Comparison of ENCODE assay signal across 17 cellular contexts in genomic region chr7:155295511-155295910, GRCh38. TPM values are rescaled to one million over a fixed set of nuclear protein-coding genes. Genes with fewer than 3 reads are reported as not detected.
A peak's percentile ranks its signal among the peaks of the same experiment; 100 is the strongest.
DNase-seq lines count a peak whose midpoint lies in the region; ATAC-seq, FAIRE-seq and TF ChIP-seq lines count a peak whose summit lies in the region.
"Had no signal": no experiment of that assay in that cellular context is flagged by ENCODE, and none has a peak within 500 bp of the region (broad histone marks: within the 10 kb centered on the region; RNA-seq: fewer than 3 reads in every experiment).

No MANE protein-coding gene starts in this region.

- BruUV-seq in GM12878 (replicated peaks; lab: Mats Ljungman, UMichigan), result no TSS peak

- no peak overlapping the region for H2AFZ ChIP-seq in GM12878 (ENCODE audit: control insufficient read depth, low read depth, low read length)
- H2AFZ ChIP-seq in neural progenitor cell (replicated peaks), result no peak overlapping the region

- H3K4me2 ChIP-seq in GM12878 (ENCODE audit: control insufficient read depth, insufficient read depth), result peak overlapping the region; percentile 74; the same call in 1 of the 2 replicates
- no peak overlapping the region for H3K4me2 ChIP-seq in neural progenitor cell

- no peak for TF ChIP-seq EP300 in GM12878 (IDR thresholded peaks at IDR 0.05; ENCODE audit: borderline replicate concordance in 1 of 2, control insufficient read depth in 1 of 2, low read depth in 2 of 2, low read length in 2 of 2)

- H3K9me3 ChIP-seq in GM12878 (replicated peaks; ENCODE audit: control insufficient read depth, insufficient read depth, low read length) (no peaks in the 10 kb centered on the region), neural progenitor cell (ENCODE audit: low read depth) (no peaks in the 10 kb centered on the region)
- H3K9me3 ChIP-seq: thoracic aorta had no signal

- ATAC-seq in activated CD8-positive, alpha-beta T cell treated with anti-CD3 and anti-CD28 coated beads for 36 hours, result no peak
- no peak for ATAC-seq in activated CD8-positive, alpha-beta T cell treated with anti-CD3 and anti-CD28 coated beads, Interleukin-2, amount 10 ng/mL, durations not matched to agents 7 days and 5 days
- ATAC-seq in GM12878 (no peak), HG03175 (IDR thresholded peaks at IDR 0.05; ENCODE audit: unreplicated experiment) (no peak), GM21825 (IDR thresholded peaks at IDR 0.05; ENCODE audit: unreplicated experiment) (no peak)
- ATAC-seq: effector memory CD8-positive, alpha-beta T cell had no signal

- H3K9ac ChIP-seq in GM12878 (ENCODE audit: control insufficient read depth, insufficient read depth, low read length) (no peak overlapping the region), neural progenitor cell (no peak overlapping the region)
- H3K9ac ChIP-seq: parathyroid adenoma had no signal

- peak overlapping the region; percentile 79 for H3K4me3 Mint-ChIP-seq in activated CD8-positive, alpha-beta T cell treated with anti-CD3 and anti-CD28 coated beads for 36 hours
- no peak overlapping the region for H3K4me3 Mint-ChIP-seq in activated CD8-positive, alpha-beta T cell treated with anti-CD3 and anti-CD28 coated beads, Interleukin-2, amount 10 ng/mL, durations not matched to agents 7 days and 5 days
- H3K4me3 Mint-ChIP-seq in neural progenitor cell, result peak overlapping the region; percentile 84

- H3K36me3 ChIP-seq in GM12878 (ENCODE audit: control insufficient read depth in 2 of 2, insufficient read depth in 2 of 2, low read length in 1 of 2) (peaks cover 0 to 3% of the 10 kb centered on the region in 2 experiments; a peak in 1 of 4 replicates), neural progenitor cell (no peaks in the 10 kb centered on the region)
- H3K36me3 ChIP-seq: thoracic aorta had no signal

- no peaks in the 10 kb centered on the region for H3K27me3 Mint-ChIP-seq in activated CD8-positive, alpha-beta T cell treated with anti-CD3 and anti-CD28 coated beads for 36 hours
- peaks cover 8% of the 10 kb centered on the region for H3K27me3 Mint-ChIP-seq in activated CD8-positive, alpha-beta T cell treated with anti-CD3 and anti-CD28 coated beads, Interleukin-2, amount 10 ng/mL, durations not matched to agents 7 days and 5 days (ENCODE audit: low read depth)
- H3K27me3 Mint-ChIP-seq in neural progenitor cell (ENCODE audit: insufficient read depth, low read depth), result peaks cover 16% of the 10 kb centered on the region

- 65% methylated on average over 7 of the region's 7 CpGs for WGBS in GM12878 (ENCODE audit: insufficient coverage, insufficient replicate concordance, low lambda C conversion rate, missing lambda C conversion rate)

- H3K4me1 Mint-ChIP-seq in activated CD8-positive, alpha-beta T cell treated with anti-CD3 and anti-CD28 coated beads for 36 hours (ENCODE audit: low read depth), result peaks cover 38% of the 10 kb centered on the region
- H3K4me1 Mint-ChIP-seq in activated CD8-positive, alpha-beta T cell treated with anti-CD3 and anti-CD28 coated beads, Interleukin-2, amount 10 ng/mL, durations not matched to agents 7 days and 5 days (ENCODE audit: low read depth), result peaks cover 46% of the 10 kb centered on the region
- H3K4me1 Mint-ChIP-seq in neural progenitor cell, result peaks cover 27% of the 10 kb centered on the region

- H3K4me3 ChIP-seq in GM12878 (no peak overlapping the region), neural progenitor cell (peak overlapping the region; percentile 90)
- H3K4me3 ChIP-seq: thoracic aorta had no signal

- no peaks in the 10 kb centered on the region for H3K27me3 ChIP-seq in GM12878 (replicated peaks in 1 of 2; ENCODE audit: control insufficient read depth in 2 of 2, insufficient read depth in 2 of 2, low read length in 1 of 2)
- no peaks in the 10 kb centered on the region for H3K27me3 ChIP-seq in neural progenitor cell

- no peaks in the 10 kb centered on the region for H4K20me1 ChIP-seq in GM12878 (ENCODE audit: control insufficient read depth, insufficient read depth)
- peaks cover 25% of the 10 kb centered on the region for H4K20me1 ChIP-seq in neural progenitor cell (ENCODE audit: low read depth)

- intact Hi-C loops in activated CD8-positive, alpha-beta T cell treated with anti-CD3 and anti-CD28 coated beads for 36 hours (cut with micrococcal nuclease), result loop anchor here (5.0 kb wide), 1 partner anchor 368 kb away; no protein-coding TSS in a partner anchor
- intact Hi-C loops in GM12878 (cut with micrococcal nuclease; ENCODE audit: unreplicated experiment), result loop anchor here (5.0 to 10.0 kb wide), 4 partner anchors 103 to 1622 kb away; partner anchors contain the start of gene PAXIP1

- peaks cover 19% of the 10 kb centered on the region for H3F3A ChIP-seq in neural progenitor cell (ENCODE audit: low read depth)

- no peak for FAIRE-seq in GM12878 (lab: Jason Lieb, UNC)

- H3K27ac ChIP-seq in GM12878 (ENCODE audit: control insufficient read depth, insufficient read depth) (no peak overlapping the region), neural progenitor cell (no peak overlapping the region)
- H3K27ac ChIP-seq: parathyroid adenoma, thoracic aorta had no signal

- H3K36me3 Mint-ChIP-seq in activated CD8-positive, alpha-beta T cell treated with anti-CD3 and anti-CD28 coated beads for 36 hours (ENCODE audit: low read depth), result peaks cover 21% of the 10 kb centered on the region
- H3K36me3 Mint-ChIP-seq in activated CD8-positive, alpha-beta T cell treated with anti-CD3 and anti-CD28 coated beads, Interleukin-2, amount 10 ng/mL, durations not matched to agents 7 days and 5 days (ENCODE audit: low read depth), result peaks cover 27% of the 10 kb centered on the region
- H3K36me3 Mint-ChIP-seq in neural progenitor cell, result peaks cover 10% of the 10 kb centered on the region

- peaks cover 4% of the 10 kb centered on the region for H3K4me1 ChIP-seq in GM12878 (ENCODE audit: control insufficient read depth, insufficient read depth, low read length)
- H3K4me1 ChIP-seq in neural progenitor cell, result peaks cover 20% of the 10 kb centered on the region

- SMC1A ChIA-PET in GM12878 (lab: Charles Lee; ENCODE audit: uncharacterized antibody, unreplicated experiment), result interaction anchor here (2.2 kb wide), 1 partner anchor 90 kb away, joined by 6 read pairs; no protein-coding TSS in a partner anchor

- no peak for TF ChIP-seq CTCF in activated CD8-positive, alpha-beta T cell treated with anti-CD3 and anti-CD28 coated beads for 36 hours (IDR thresholded peaks at IDR 0.05)
- TF ChIP-seq CTCF in GM12878 (IDR thresholded peaks at IDR 0.05 in 2 of 3, conservative IDR thresholded peaks at IDR 0.05 in 1 of 3; ENCODE audit: control insufficient read depth in 2 of 3, extremely low read depth in 1 of 3, insufficient read depth in 1 of 3, low read depth in 3 of 3, low read length in 3 of 3) (no peak), neural progenitor cell (IDR thresholded peaks at IDR 0.05) (no peak)

- in situ Hi-C loops in GM12878 (cut with MboI), result loop anchor here (5.0 to 10.0 kb wide), 2 partner anchors 91 to 293 kb away; partner anchors contain the start of gene PAXIP1

- no peak for TF ChIP-seq POLR2A in GM12878 (IDR thresholded peaks at IDR 0.05; ENCODE audit: low read depth, low read length)

- RAD21 ChIA-PET in GM12878 (lab: Charles Lee; ENCODE audit: unreplicated experiment), result no interaction called here

- TF ChIP-seq RAD21 in GM12878 (IDR thresholded peaks at IDR 0.05; ENCODE audit: insufficient read depth, low read depth, low read length), result no peak

- H3K79me2 ChIP-seq in GM12878 (ENCODE audit: control insufficient read depth, insufficient read depth, low read length) (peaks cover 32% of the 10 kb centered on the region), neural progenitor cell (ENCODE audit: low read depth) (peaks cover 32% of the 10 kb centered on the region)
- H3K79me2 ChIP-seq: parathyroid adenoma had no signal

- CTCF ChIA-PET in activated CD8-positive, alpha-beta T cell treated with anti-CD3 and anti-CD28 coated beads for 36 hours (lab: Charles Lee), result interaction anchor here (2.2 to 3.6 kb wide), 2 partner anchors 90 to 368 kb away, joined by 10 to 12 read pairs; no protein-coding TSS in a partner anchor
- CTCF ChIA-PET in activated CD8-positive, alpha-beta T cell treated with anti-CD3 and anti-CD28 coated beads, Interleukin-2, amount 10 ng/mL, durations not matched to agents 7 days and 5 days (lab: Charles Lee), result no interaction called here
- CTCF ChIA-PET in GM12878 (lab: Yijun Ruan, JAX), result interaction anchor here (0.9 to 1.5 kb wide), 3 partner anchors 50 to 91 kb away, joined by 3 to 7 read pairs (median 4); no protein-coding TSS in a partner anchor

- no peak for DNase-seq in activated CD8-positive, alpha-beta T cell treated with anti-CD3 and anti-CD28 coated beads for 36 hours
- no peak for DNase-seq in activated CD8-positive, alpha-beta T cell treated with anti-CD3 and anti-CD28 coated beads, Interleukin-2, amount 10 ng/mL, durations not matched to agents 7 days and 5 days
- DNase-seq in NAMALWA (ENCODE audit: low spot score) (peak; percentile 24), GM12878 (ENCODE audit: low read depth, low spot score) (no peak), neural progenitor cell (ENCODE audit: low spot score) (no peak), NCI-H510A treated with DMSO at 0.1 percent for 48 hours (lab: John Stamatoyannopoulos, UW) (no peak)
- DNase-seq: activated effector memory CD4-positive, alpha-beta T cell treated with anti-CD3 and anti-CD28 coated beads, Interleukin-2, amount 50 U/mL, for 16 hours; DMS153; effector memory CD8-positive, alpha-beta T cell; foreskin fibroblast; HCEC 1CT; stimulated activated CD4-positive, alpha-beta T cell treated with anti-CD3 and anti-CD28 coated beads, Interleukin-12 subunit alpha, Interleukin-12 subunit beta, amount 100 ng/mL, for 4 hours had no signal

- POLR2A ChIA-PET in activated CD8-positive, alpha-beta T cell treated with anti-CD3 and anti-CD28 coated beads for 36 hours (lab: Charles Lee), result interaction anchor here (1.1 to 4.9 kb wide), 4 partner anchors 45 to 368 kb away, joined by 3 to 48 read pairs (median 6); no protein-coding TSS in a partner anchor
- POLR2A ChIA-PET in activated CD8-positive, alpha-beta T cell treated with anti-CD3 and anti-CD28 coated beads, Interleukin-2, amount 10 ng/mL, durations not matched to agents 7 days and 5 days (lab: Charles Lee), result interaction anchor here (5.5 kb wide), 1 partner anchor 10 kb away, joined by 106 read pairs; no protein-coding TSS in a partner anchor
- POLR2A ChIA-PET in GM12878 (lab: Charles Lee), result interaction anchor here (0.5 to 4.4 kb wide), 2 partner anchors 90 to 354 kb away, joined by 3 to 86 read pairs; no protein-coding TSS in a partner anchor

- peaks cover 1% of the 10 kb centered on the region for H3K9me3 Mint-ChIP-seq in activated CD8-positive, alpha-beta T cell treated with anti-CD3 and anti-CD28 coated beads for 36 hours
- H3K9me3 Mint-ChIP-seq in activated CD8-positive, alpha-beta T cell treated with anti-CD3 and anti-CD28 coated beads, Interleukin-2, amount 10 ng/mL, durations not matched to agents 7 days and 5 days (ENCODE audit: insufficient read depth), result no peaks in the 10 kb centered on the region
- H3K9me3 Mint-ChIP-seq in neural progenitor cell, result peaks cover 19% of the 10 kb centered on the region
- H3K9me3 Mint-ChIP-seq: effector memory CD8-positive, alpha-beta T cell; memory B cell had no signal

- H3K27ac Mint-ChIP-seq in activated CD8-positive, alpha-beta T cell treated with anti-CD3 and anti-CD28 coated beads for 36 hours, result peak overlapping the region; percentile 21
- H3K27ac Mint-ChIP-seq in activated CD8-positive, alpha-beta T cell treated with anti-CD3 and anti-CD28 coated beads, Interleukin-2, amount 10 ng/mL, durations not matched to agents 7 days and 5 days, result no peak overlapping the region
- H3K27ac Mint-ChIP-seq in neural progenitor cell, result no peak overlapping the region

RNA-seq across cellular contexts. Expression of gene INSIG1, which starts 2.2 kb away (rescaled TPM):
- total RNA-seq in activated CD8-positive, alpha-beta T cell treated with anti-CD3 and anti-CD28 coated beads for 36 hours, result 10 to 100 TPM; 92.2 to 98.0 TPM
- total RNA-seq in activated CD8-positive, alpha-beta T cell treated with anti-CD3 and anti-CD28 coated beads, Interleukin-2, amount 10 ng/mL, durations not matched to agents 7 days and 5 days, result 10 to 100 TPM; 83.9 to 89.1 TPM
- 159 and 167 TPM in 2 replicates for total RNA-seq in GM12878 (2013; cell fraction: nucleolus; rRNA removed)
- 156 and 187 TPM in 2 replicates for total RNA-seq in GM12878 (2014; rRNA removed)
- total RNA-seq in GM12878 (2014; rRNA removed; fragmentation: Illumina TruSeq; extraction: Trizol), result 97.0 and 103 TPM in 2 replicates
- 119 and 131 TPM in 2 replicates for total RNA-seq in GM12878 (2021)
- polyA plus RNA-seq in GM12878 (2011; ENCODE audit: low read depth), result 66.1 TPM
- polyA plus RNA-seq in GM12878 (2011; rRNA removed), result 168 and 196 TPM in 2 replicates
- polyA plus RNA-seq in GM12878 (2011; cell fraction: cytosol; rRNA removed), result 155 and 156 TPM in 2 replicates
- 92.5 and 100 TPM in 2 replicates for polyA plus RNA-seq in GM12878 (2011; cell fraction: nucleus; rRNA removed)
- polyA plus RNA-seq in GM12878 (2012), result 82.7 and 115 TPM in 2 replicates
- polyA plus RNA-seq in GM12878 (2014; fragmentation: Illumina TruSeq; extraction: Trizol), result 85.2 and 108 TPM in 2 replicates
- 10 to 100 TPM; 29.6 to 43.4 TPM for polyA plus RNA-seq in GM12878 (2014; fragmentation: Nextera tagmentation; extraction: Ambion mirVana)
- 128 and 136 TPM in 2 replicates for polyA plus RNA-seq in GM12878 (2014; rRNA removed)
- polyA plus RNA-seq in GM12878 (2016; fragmentation: Nextera tagmentation; extraction: Ambion mirVana), result 10 to 100 TPM; 65.6 to 66.1 TPM
- 146 and 169 TPM in 2 replicates for polyA minus RNA-seq in GM12878 (2011; rRNA and poly(A)+ RNA removed)
- polyA minus RNA-seq in GM12878 (2011; cell fraction: cytosol; rRNA and poly(A)+ RNA removed), result 78.2 and 84.5 TPM in 2 replicates
- polyA minus RNA-seq in GM12878 (2011; cell fraction: nucleus; rRNA and poly(A)+ RNA removed), result 115 and 158 TPM in 2 replicates
- 94.3 and 96.2 TPM in 2 replicates for total RNA-seq in neural progenitor cell (ENCODE audit: low replicate concordance)
